Comparison of ENCODE assay signal across 23 cellular contexts in genomic region chr4:109810580-109811387, GRCh38. TPM values are rescaled to one million over a fixed set of nuclear protein-coding genes. Genes with fewer than 3 reads are reported as not detected.
DNase-seq lines count a peak whose midpoint lies in the region; ATAC-seq and TF ChIP-seq lines count a peak whose summit lies in the region.
"Had no signal": no experiment of that assay in that cellular context is flagged by ENCODE, and none has a peak within 500 bp of the region (broad histone marks: within the 10 kb centered on the region; RNA-seq: fewer than 3 reads in every experiment).

No MANE protein-coding gene starts in this region.

- intact Hi-C loops in Right ventricle myocardium superior (cut with DNase I), result no loop called here

- POLR2A ChIA-PET in WTC11 (lab: Charles Lee), result interaction anchor here (0.5 to 1.0 kb wide), 3 partner anchors 93 to 251 kb away, joined by 3 to 4 read pairs (median 4); partner anchors contain the start of genes CASP6 and MCUB

- peaks cover 14% of the 10 kb centered on the region for H3K4me1 Mint-ChIP-seq in WTC11
- H3K4me1 Mint-ChIP-seq in activated T-cell treated with anti-CD3 and anti-CD28 coated beads, Interleukin-2, amount 50 U/mL, for 4 hours (ENCODE audit: low read depth), result peaks cover 4% of the 10 kb centered on the region

- H3K9me3 Mint-ChIP-seq in WTC11, result no peaks in the 10 kb centered on the region
- no peaks in the 10 kb centered on the region for H3K9me3 Mint-ChIP-seq in activated T-cell treated with anti-CD3 and anti-CD28 coated beads, Interleukin-2, amount 50 U/mL, for 4 hours
- H3K9me3 Mint-ChIP-seq: CD4-positive, alpha-beta T cell had no signal

- no peaks in the 10 kb centered on the region; the same call in 1 of the 2 replicates for H3K27me3 Mint-ChIP-seq in WTC11 (ENCODE audit: low read depth)
- H3K27me3 Mint-ChIP-seq in activated T-cell treated with anti-CD3 and anti-CD28 coated beads, Interleukin-2, amount 50 U/mL, for 4 hours (ENCODE audit: low read depth), result peaks cover 5% of the 10 kb centered on the region
- H3K27me3 Mint-ChIP-seq: CD4-positive, alpha-beta T cell had no signal

- DNase-seq in NOMO-1 treated with DMSO at 0.1 percent for 48 hours (lab: John Stamatoyannopoulos, UW; ENCODE audit: unreplicated experiment) (peak; percentile 32), NOMO-1 treated with dmso at 0.1 percent for 144 hours (lab: John Stamatoyannopoulos, UW; ENCODE audit: unreplicated experiment) (no peak), WTC11 (ENCODE audit: low spot score) (no peak), iPS-NIHi11 (ENCODE audit: low spot score) (peak; percentile 26), Right ventricle myocardium superior (no peak)
- DNase-seq in activated CD4-positive, CD25-positive, alpha-beta regulatory T cell treated with anti-CD3 and anti-CD28 coated beads, Interleukin-2, amount 50 U/mL, for 72 hours, result no peak
- no peak for DNase-seq in activated T-cell treated with anti-CD3 and anti-CD28 coated beads, Interleukin-2, amount 50 U/mL, for 4 hours
- DNase-seq: Caco-2; CD4-positive, alpha-beta T cell; DMS153; GF-D8; NCI-H1105 treated with DMSO at 0.1 percent for 48 hours; NCI-H1694; NCI-H2081 treated with DMSO at 0.1 percent for 48 hours; NCI-H446 treated with DMSO at 0.1 percent for 48 hours; NCI-H748 treated with DMSO at 0.1 percent for 48 hours; NK-92 treated with Interleukin-12 subunit alpha and Interleukin-12 subunit beta, amount 100 ng/mL, for 24 hours; PC-9; SJCRH30 had no signal

- peak; percentile 29 for ATAC-seq in WTC11
- ATAC-seq in Right ventricle myocardium superior (ENCODE audit: poor library complexity), result no peak
- ATAC-seq in HG02938 (IDR thresholded peaks at IDR 0.05; ENCODE audit: unreplicated experiment), result no peak
- ATAC-seq in activated T-cell treated with anti-CD3 and anti-CD28 coated beads, Interleukin-2, amount 50 U/mL, for 4 hours, result no peak

- no peaks in the 10 kb centered on the region for H3K36me3 Mint-ChIP-seq in WTC11
- H3K36me3 Mint-ChIP-seq in activated T-cell treated with anti-CD3 and anti-CD28 coated beads, Interleukin-2, amount 50 U/mL, for 4 hours (ENCODE audit: insufficient read depth), result peaks cover 2% of the 10 kb centered on the region

- H3K27ac Mint-ChIP-seq in WTC11, result peak overlapping the region; percentile 6; the same call in 1 of the 2 replicates
- H3K27ac Mint-ChIP-seq: B cell; CD4-positive, alpha-beta T cell had no signal

- TF ChIP-seq CTCF in WTC11 (IDR thresholded peaks at IDR 0.05), result no peak

- CTCF ChIA-PET in WTC11 (lab: Charles Lee), result no interaction called here

- H3K4me3 Mint-ChIP-seq in WTC11, result no peak overlapping the region; the same call in 1 of the 2 replicates
- no peak overlapping the region for H3K4me3 Mint-ChIP-seq in activated T-cell treated with anti-CD3 and anti-CD28 coated beads, Interleukin-2, amount 50 U/mL, for 4 hours
- H3K4me3 Mint-ChIP-seq: B cell; CD4-positive, alpha-beta T cell had no signal

TF ChIP-seq in WTC11, 78 proteins besides CTCF, POLR2A, EP300 and RAD21:
- TF ChIP-seq ARID4B (CRISPR knock-in tag; IDR thresholded peaks at IDR 0.05; ENCODE audit: borderline replicate concordance), result no peak
TF ChIP-seq in WTC11: peak in this region for 0.

RNA-seq across cellular contexts. Expression of gene GAR1, which starts 4.8 kb away (rescaled TPM):
- total RNA-seq in WTC11 (2021) (26.1 to 32.3 TPM (median 26.9 TPM) in 3 replicates), Right ventricle myocardium superior (7.7 TPM)
- total RNA-seq in activated T-cell treated with anti-CD3 and anti-CD28 coated beads, Interleukin-2, amount 50 U/mL, for 4 hours, result 100 to 1,000 TPM; 104 to 131 (median 111) TPM

RNA-seq across cellular contexts. Expression of gene CFI, which starts 9.0 kb away (rescaled TPM):
- total RNA-seq in WTC11 (2021) (0.16 to 0.25 TPM in 2 of 3 replicates, not detected in the other), Right ventricle myocardium superior (10.6 TPM)
- total RNA-seq in activated T-cell treated with anti-CD3 and anti-CD28 coated beads, Interleukin-2, amount 50 U/mL, for 4 hours, result under 1 TPM; 0.11 to 0.22 (median 0.20) TPM
- total RNA-seq: B cell; Caco-2; CD4-positive, alpha-beta T cell had no signal

RNA-seq across cellular contexts. Expression of gene RRH, which starts 17.0 kb away (rescaled TPM):
- total RNA-seq in WTC11 (2021), result 0.11 to 0.21 TPM in 2 of 3 replicates, not detected in the other
- not detected for total RNA-seq in Right ventricle myocardium superior
- total RNA-seq in activated T-cell treated with anti-CD3 and anti-CD28 coated beads, Interleukin-2, amount 50 U/mL, for 4 hours, result under 1 TPM; 0.15 to 0.27 (median 0.26) TPM
- total RNA-seq: CD4-positive, alpha-beta T cell; Daoy; HT1080; SJCRH30 had no signal

RNA-seq across cellular contexts. Expression of gene LRIT3, which starts 37.1 kb away (rescaled TPM):
- total RNA-seq in WTC11 (2021) (0.07 to 0.14 TPM (median 0.11 TPM) in 3 replicates), Right ventricle myocardium superior (not detected)
- total RNA-seq in activated T-cell treated with anti-CD3 and anti-CD28 coated beads, Interleukin-2, amount 50 U/mL, for 4 hours, result under 1 TPM; 0.08 to 0.19 (median 0.11) TPM
- total RNA-seq: Daoy, HT1080, PC-9 had no signal

Comparison
In these comparisons a context has a peak if more than half of its experiments do, and no peak if none do; other contexts are left out.
1. DNase-seq: peak in NOMO-1 treated with DMSO at 0.1 percent for 48 hours (single experiment) and iPS-NIHi11 (single experiment); none in NOMO-1 treated with dmso at 0.1 percent for 144 hours (single experiment), WTC11 (single experiment), Right ventricle myocardium superior (single experiment), activated CD4-positive, CD25-positive, alpha-beta regulatory T cell treated with anti-CD3 and anti-CD28 coated beads, Interleukin-2, amount 50 U/mL, for 72 hours (single experiment) and activated T-cell treated with anti-CD3 and anti-CD28 coated beads, Interleukin-2, amount 50 U/mL, for 4 hours (single experiment).